Comparison of ENCODE assay signal across 9 cellular contexts in the genomic region with DNA sequence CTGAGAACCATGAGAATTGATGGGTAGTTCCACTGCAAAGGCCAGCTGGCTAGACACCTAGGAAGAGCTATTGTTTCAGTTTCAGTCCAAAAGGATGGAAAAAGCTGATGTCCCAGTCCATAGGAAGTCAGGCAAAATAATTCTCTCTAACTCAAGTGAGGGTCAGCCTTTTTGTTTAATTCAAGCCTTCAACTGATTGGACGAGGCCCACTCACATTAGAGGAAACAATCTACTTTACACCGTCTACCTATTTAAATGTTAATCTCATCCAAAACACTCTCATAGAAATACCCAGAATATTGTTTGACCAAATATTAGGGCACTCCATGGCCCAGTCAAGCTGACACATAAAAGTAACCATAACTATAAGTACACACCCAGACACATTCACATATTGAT. TPM values are rescaled to one million over a fixed set of nuclear protein-coding genes. Genes with fewer than 3 reads are reported as not detected.
"Had no signal": no experiment of that assay in that cellular context is flagged by ENCODE, and none has a peak within 500 bp of the region (broad histone marks: within the 10 kb centered on the region; RNA-seq: fewer than 3 reads in every experiment).

No MANE protein-coding gene starts in this region.

- ATAC-seq: GM12878 had no signal

- H3K4me3 ChIP-seq: GM12878 had no signal

- FAIRE-seq: G401.6, GM12878, GM12891, GM12892, GM18507, GM19239 had no signal

- DNase-seq: GDM1, GF-D8 had no signal

RNA-seq across cellular contexts. Expression of gene CCL13, which starts 14.4 kb away (rescaled TPM):
- total RNA-seq: G401, GM12878 had no signal
- polyA plus RNA-seq: GM12878 had no signal

RNA-seq across cellular contexts. Expression of gene CCL1, which starts 21.1 kb away (rescaled TPM):
- total RNA-seq: G401 had no signal

RNA-seq across cellular contexts. Expression of gene CCL8, which starts 22.7 kb away (rescaled TPM):
- total RNA-seq: G401, GM12878 had no signal
- polyA plus RNA-seq: GM12878 had no signal

RNA-seq across cellular contexts. Expression of gene CCL11, which starts 56.4 kb away (rescaled TPM):
- total RNA-seq: G401, GM12878 had no signal
- polyA plus RNA-seq: GM12878 had no signal
